Comparison of ENCODE assay signal across 8 cellular contexts in genomic region chr1:119286587-119287181, GRCh38.
DNase-seq lines count a peak whose midpoint lies in the region; ATAC-seq, FAIRE-seq and TF ChIP-seq lines count a peak whose summit lies in the region.

No MANE protein-coding gene starts in this region.

- TF ChIP-seq CTCF in BJ (IDR thresholded peaks at IDR 0.05; ENCODE audit: insufficient read depth, low read depth, low read length) (peak; percentile 44), GM13976 (IDR thresholded peaks at IDR 0.05; ENCODE audit: borderline replicate concordance, control extremely low read depth, extremely low read depth, insufficient read depth, missing control alignments) (peak; percentile 59), GM12878 (IDR thresholded peaks at IDR 0.05 in 2 of 3, conservative IDR thresholded peaks at IDR 0.05 in 1 of 3; ENCODE audit: control insufficient read depth in 2 of 3, extremely low read depth in 1 of 3, insufficient read depth in 1 of 3, low read depth in 3 of 3, low read length in 3 of 3) (peak; percentile 67 to 73 (median 72))

- in situ Hi-C loops in GM13976 (cut with MboI; ENCODE audit: low sequenced_read_pairs, unreplicated experiment) (loop anchor here (5.0 to 25.0 kb wide), 2 partner anchors 81 to 176 kb away; partner anchors contain the start of gene HAO2), GM12878 (cut with MboI) (loop anchor here (5.0 kb wide), 1 partner anchor 81 kb away; the partner anchor contains the start of gene HAO2)

- POLR2A ChIA-PET in BJ (lab: Charles Lee) (no interaction called here), GM12878 (lab: Charles Lee) (no interaction called here)

- no peak overlapping the region for H3K4ac ChIP-seq in mesenchymal stem cell (ENCODE audit: low read depth in 1 of 2, low read length in 2 of 2)

- H2BK12ac ChIP-seq in mesenchymal stem cell (ENCODE audit: low read length in 2 of 2) = no peak overlapping the region

- no peaks in the 10 kb centered on the region for H3K36me3 ChIP-seq in BJ (ENCODE audit: control insufficient read depth, insufficient read depth, low read length)
- no peaks in the 10 kb centered on the region for H3K36me3 ChIP-seq in GM12878 (ENCODE audit: control insufficient read depth in 2 of 2, insufficient read depth in 2 of 2, low read length in 1 of 2)
- no peaks in the 10 kb centered on the region for H3K36me3 ChIP-seq in mesenchymal stem cell (ENCODE audit: control insufficient read depth in 1 of 2, insufficient read depth in 2 of 2, low read depth in 1 of 2, low read length in 2 of 2)

- H2BK120ac ChIP-seq in mesenchymal stem cell (ENCODE audit: low read depth, low read length) = no peak overlapping the region

- no peak overlapping the region for H2AK5ac ChIP-seq in mesenchymal stem cell (ENCODE audit: low read length, severe bottlenecking)

- WGBS in GM12878 (ENCODE audit: insufficient coverage, insufficient replicate concordance, low lambda C conversion rate, missing lambda C conversion rate) = 26% methylated on average over 8 of the region's 8 CpGs
- WGBS in mesenchymal stem cell = 56% methylated on average over 7 of the region's 8 CpGs

- intact Hi-C loops in GM12878 (cut with micrococcal nuclease; ENCODE audit: unreplicated experiment) = loop anchor here (1.0 to 5.0 kb wide), 2 partner anchors 81 to 186 kb away; no protein-coding TSS in a partner anchor

- H4K8ac ChIP-seq in mesenchymal stem cell (ENCODE audit: low read length) = no peak overlapping the region

- BruUV-seq in GM12878 (replicated peaks; lab: Mats Ljungman, UMichigan) = no TSS peak

- H3K4me3 ChIP-seq in BJ (ENCODE audit: low read depth, low read length) = no peak overlapping the region
- H3K4me3 ChIP-seq in GM12878 = no peak overlapping the region
- no peak overlapping the region for H3K4me3 ChIP-seq in mesenchymal stem cell (ENCODE audit: insufficient read depth in 1 of 2, low read depth in 1 of 2, low read length in 2 of 2)

- RAD21 ChIA-PET in GM12878 (lab: Charles Lee; ENCODE audit: unreplicated experiment) = interaction anchor here (1.0 to 5.1 kb wide), 7 partner anchors 13 to 146 kb away, joined by 3 to 63 read pairs (median 6); partner anchors contain the start of genes HAO2 and WARS2

- H4K20me1 ChIP-seq in GM12878 (ENCODE audit: control insufficient read depth, insufficient read depth) = no peaks in the 10 kb centered on the region

- H3K4me2 ChIP-seq in GM12878 (ENCODE audit: control insufficient read depth, insufficient read depth) = no peak overlapping the region
- H3K4me2 ChIP-seq in mesenchymal stem cell (ENCODE audit: low read length, poor library complexity, severe bottlenecking) = no peak overlapping the region

- TF ChIP-seq EP300 in GM12878 (IDR thresholded peaks at IDR 0.05; ENCODE audit: borderline replicate concordance in 1 of 2, control insufficient read depth in 1 of 2, low read depth in 2 of 2, low read length in 2 of 2) = no peak

- DNase-seq in BJ (ENCODE audit: low read depth) (no peak), GM13976 (ENCODE audit: low spot score) (peak; percentile 55), NCI-H510A treated with DMSO at 0.1 percent for 48 hours (lab: John Stamatoyannopoulos, UW) (peak; percentile 69), GM12878 (ENCODE audit: low read depth, low spot score) (no peak), mesenchymal stem cell (peak; percentile 33), mesenteric fat pad (ENCODE audit: low spot score) (no peak), T-helper 9 cell (no peak)

- no peak overlapping the region for H3K18ac ChIP-seq in mesenchymal stem cell (ENCODE audit: low read depth in 1 of 2, low read length in 2 of 2)

- H2BK5ac ChIP-seq in mesenchymal stem cell (ENCODE audit: low read depth, low read length, poor library complexity, severe bottlenecking) = no peak overlapping the region

- H2AFZ ChIP-seq in GM12878 (ENCODE audit: control insufficient read depth, low read depth, low read length) = no peak overlapping the region
- H2AFZ ChIP-seq in mesenchymal stem cell (ENCODE audit: low read depth, low read length) = no peak overlapping the region

- H3K9ac ChIP-seq in GM12878 (ENCODE audit: control insufficient read depth, insufficient read depth, low read length) = no peak overlapping the region
- H3K9ac ChIP-seq in mesenchymal stem cell (ENCODE audit: low read length) = no peak overlapping the region

- no peaks in the 10 kb centered on the region for H3K79me1 ChIP-seq in mesenchymal stem cell (replicated peaks; ENCODE audit: low read length, poor library complexity, severe bottlenecking)

- SMC1A ChIA-PET in GM12878 (lab: Charles Lee; ENCODE audit: uncharacterized antibody, unreplicated experiment) = interaction anchor here (0.5 to 5.5 kb wide), 17 partner anchors 8 to 245 kb away, joined by 3 to 68 read pairs (median 6); partner anchors contain the start of gene HAO2

- no peaks in the 10 kb centered on the region for H3K4me1 ChIP-seq in GM12878 (ENCODE audit: control insufficient read depth, insufficient read depth, low read length)
- no peaks in the 10 kb centered on the region for H3K4me1 ChIP-seq in mesenchymal stem cell (ENCODE audit: control insufficient read depth, insufficient read depth, low read depth, low read length)

- no peak overlapping the region for H4K91ac ChIP-seq in mesenchymal stem cell (ENCODE audit: low read length)

- H3K14ac ChIP-seq in mesenchymal stem cell (ENCODE audit: low read length in 2 of 2) = no peak overlapping the region

- no peak for TF ChIP-seq POLR2A in GM12878 (IDR thresholded peaks at IDR 0.05; ENCODE audit: low read depth, low read length)

- peak; percentile 97 for TF ChIP-seq RAD21 in GM12878 (IDR thresholded peaks at IDR 0.05; ENCODE audit: insufficient read depth, low read depth, low read length)

- no peak overlapping the region for H2BK15ac ChIP-seq in mesenchymal stem cell (ENCODE audit: low read depth, poor library complexity, severe bottlenecking)

- peak; percentile 7 for FAIRE-seq in GM12878 (lab: Jason Lieb, UNC)

- no peak overlapping the region for H3K27ac ChIP-seq in GM12878 (ENCODE audit: control insufficient read depth, insufficient read depth)
- no peak overlapping the region for H3K27ac ChIP-seq in mesenchymal stem cell (ENCODE audit: low read length, poor library complexity, severe bottlenecking)

- no peaks in the 10 kb centered on the region for H3K79me2 ChIP-seq in GM12878 (ENCODE audit: control insufficient read depth, insufficient read depth, low read length)

- H3K9me3 ChIP-seq in GM12878 (replicated peaks; ENCODE audit: control insufficient read depth, insufficient read depth, low read length) (no peaks in the 10 kb centered on the region), mesenchymal stem cell (ENCODE audit: control insufficient read depth, low read length) (no peaks in the 10 kb centered on the region)

- CTCF ChIA-PET in BJ (lab: Yijun Ruan, JAX) (interaction anchor here (0.7 to 5.4 kb wide), 9 partner anchors 11 to 86 kb away, joined by 3 to 19 read pairs (median 5); no protein-coding TSS in a partner anchor), GM12878 (lab: Yijun Ruan, JAX) (interaction anchor here (0.6 to 8.0 kb wide), 13 partner anchors 12 to 520 kb away, joined by 3 to 137 read pairs (median 5); partner anchors contain the start of genes HAO2 and WARS2)

- H3K27me3 ChIP-seq in BJ (ENCODE audit: control insufficient read depth, insufficient read depth, low read length) (no peaks in the 10 kb centered on the region), GM12878 (replicated peaks in 1 of 2; ENCODE audit: control insufficient read depth in 2 of 2, insufficient read depth in 2 of 2, low read length in 1 of 2) (no peaks in the 10 kb centered on the region), mesenchymal stem cell (ENCODE audit: control insufficient read depth in 1 of 2, insufficient read depth in 1 of 2, low read length in 2 of 2) (no peaks in the 10 kb centered on the region)

- peak; percentile 67 for ATAC-seq in HG03097 (IDR thresholded peaks at IDR 0.05; ENCODE audit: low FRiP score, unreplicated experiment)
- ATAC-seq in GM12878 = peak; percentile 98

- H3K23ac ChIP-seq in mesenchymal stem cell (ENCODE audit: low read length in 2 of 2) = no peak overlapping the region

TF ChIP-seq in GM12878, 131 proteins besides CTCF, POLR2A, EP300 and RAD21 (continues in another document):
- peak; percentile 18 for TF ChIP-seq SKIL (IDR thresholded peaks at IDR 0.05; ENCODE audit: low read depth, poor library complexity, severe bottlenecking)
- TF ChIP-seq MXI1 (IDR thresholded peaks at IDR 0.05; ENCODE audit: low read depth, low read length) = 0 out of 2 replicates have a peak, but pooled peaks have one; percentile 5
- peak; percentile 95 for TF ChIP-seq SMC3 (IDR thresholded peaks at IDR 0.05; ENCODE audit: borderline replicate concordance, low read length)
- peak; percentile 37; the same call in 1 of the 2 replicates for TF ChIP-seq YY1 (IDR thresholded peaks at IDR 0.05; ENCODE audit: low read depth, low read length)
- TF ChIP-seq IRF5 (IDR thresholded peaks at IDR 0.05; ENCODE audit: borderline replicate concordance) = no peak

Comparison
In these comparisons a context has a peak if more than half of its experiments do, and no peak if none do; other contexts are left out.
1. DNase-seq: peak in GM13976 (single experiment), NCI-H510A treated with DMSO at 0.1 percent for 48 hours (single experiment) and mesenchymal stem cell (single experiment); none in BJ (single experiment), GM12878 (single experiment), mesenteric fat pad (single experiment) and T-helper 9 cell (single experiment).
2. Peak in every context shown above with its lines, with median percentiles within 50 percentile points of each other: CTCF ChIP-seq.